In the genomic region with DNA sequence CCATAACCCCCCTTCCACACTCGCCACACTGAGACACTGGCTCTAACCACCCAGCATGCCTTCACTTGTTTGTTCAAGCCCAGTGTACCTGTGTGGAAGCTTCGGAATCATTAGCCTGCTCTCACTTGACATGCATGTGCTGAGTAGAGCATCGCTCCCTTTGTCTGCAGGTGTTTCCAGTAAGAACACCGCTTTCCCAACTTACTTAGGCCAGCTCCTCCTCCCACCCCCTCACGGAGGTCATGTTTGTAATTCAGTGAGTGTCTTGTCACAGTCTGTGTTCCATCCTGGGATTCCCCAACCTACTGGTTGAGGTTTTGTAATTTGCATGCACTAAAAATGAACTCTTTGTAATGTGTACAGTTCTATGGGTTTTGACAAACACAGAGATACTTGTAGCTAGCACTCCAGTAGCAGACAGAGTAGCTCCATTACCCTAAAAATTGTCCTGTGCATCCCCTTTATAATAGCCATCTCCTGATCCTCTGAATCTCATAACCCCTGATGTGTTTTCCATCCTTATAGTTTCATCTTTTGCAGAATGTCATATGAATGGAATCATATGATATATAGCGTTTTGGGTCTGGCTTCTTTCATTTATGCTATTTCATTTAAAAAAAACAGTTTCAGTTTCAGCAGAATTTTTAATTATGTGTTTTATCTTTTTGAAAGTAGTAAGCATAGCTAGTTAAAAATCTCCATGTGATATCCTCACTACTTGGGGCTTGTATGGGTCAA, we compare ENCODE assay signal across 8 cellular contexts.
DNase-seq lines count a peak whose midpoint lies in the region; ATAC-seq and TF ChIP-seq lines count a peak whose summit lies in the region.

No MANE protein-coding gene starts in this region.

- no peak overlapping the region for H3K4me3 ChIP-seq in prostate gland

- no peaks in the 10 kb centered on the region for H3K36me3 ChIP-seq in prostate gland

- 42% methylated on average over 6 of the region's 6 CpGs for WGBS in prostate gland

- peak; percentile 28 for DNase-seq in SK-MEL-5 (ENCODE audit: low read depth, low spot score)
- peak; percentile 19 for DNase-seq in left lobe of liver (ENCODE audit: low spot score)
- DNase-seq in superior temporal gyrus (ENCODE audit: extremely low spot score): no peak
- no peak for DNase-seq in prostate gland (ENCODE audit: low spot score)
- DNase-seq in NCI-H2171 treated with DMSO at 0.1 percent for 48 hours (lab: John Stamatoyannopoulos, UW): no peak
- no peak for DNase-seq in G401 (ENCODE audit: low spot score)

- H3K27ac ChIP-seq in prostate gland: no peak overlapping the region

- in situ Hi-C loops in SK-MEL-5 (cut with HindIII; ENCODE audit: low pct_unique_long_range_greater_than_20kb, low sequenced_read_pairs) (no loop called here), G401 (cut with HindIII; ENCODE audit: low sequenced_read_pairs) (no loop called here)

- no peak for TF ChIP-seq POLR2A in prostate gland (IDR thresholded peaks at IDR 0.05)

- no peaks in the 10 kb centered on the region for H3K27me3 ChIP-seq in prostate gland (replicated peaks; ENCODE audit: insufficient read depth)

- no peaks in the 10 kb centered on the region for H3K9me3 ChIP-seq in prostate gland

- no peak for TF ChIP-seq CTCF in prostate gland (IDR thresholded peaks at IDR 0.05)

- ATAC-seq in GM18520 (IDR thresholded peaks at IDR 0.05; ENCODE audit: unreplicated experiment) (peak; percentile 97), HG02642 (IDR thresholded peaks at IDR 0.05; ENCODE audit: poor library complexity, unreplicated experiment) (peak; percentile 88), left lobe of liver (no peak)

- intact Hi-C loops in prostate gland (cut with DNase I): no loop called here

- no peaks in the 10 kb centered on the region for H3K4me1 ChIP-seq in prostate gland (replicated peaks)

Comparison
In these comparisons a context has a peak if more than half of its experiments do, and no peak if none do; other contexts are left out.
1. DNase-seq: peak in SK-MEL-5 (single experiment) and left lobe of liver (single experiment); none in superior temporal gyrus (single experiment), prostate gland (single experiment), NCI-H2171 treated with DMSO at 0.1 percent for 48 hours (single experiment) and G401 (single experiment).